ENCODE assay signal across 16 cellular contexts in genomic region chr16:50304467-50305440, GRCh38. TPM values are rescaled to one million over a fixed set of nuclear protein-coding genes. Genes with fewer than 3 reads are reported as not detected.
DNase-seq lines count a peak whose midpoint lies in the region; ATAC-seq and TF ChIP-seq lines count a peak whose summit lies in the region.
"Had no signal": no experiment of that assay in that cellular context is flagged by ENCODE, and none has a peak within 500 bp of the region (broad histone marks: within the 10 kb centered on the region; RNA-seq: fewer than 3 reads in every experiment).

No MANE protein-coding gene starts in this region.

- H3K27me3 ChIP-seq in heart right ventricle (no peaks in the 10 kb centered on the region), SJSA1 (replicated peaks) (no peaks in the 10 kb centered on the region)
- H3K27me3 ChIP-seq: breast epithelium had no signal

- DNase-seq in cardiac septum (ENCODE audit: low spot score) (peak; percentile 73), heart right ventricle (no peak), SJSA1 (ENCODE audit: low read depth in 1 of 2, low spot score in 2 of 2) (peak in 1 of 2 experiments; percentile 44), mesenteric fat pad (ENCODE audit: low spot score) (peak; percentile 89), ureter (ENCODE audit: low spot score) (peak; percentile 41)
- DNase-seq in stimulated activated naive CD4-positive, alpha-beta T cell (lab: John Stamatoyannopoulos, UW) = no peak
- DNase-seq: activated CD4-positive, alpha-beta memory T cell treated with anti-CD3 and anti-CD28 coated beads for 36 hours; C1 segment of cervical spinal cord; DMS53; naive B cell; NCI-H1694 treated with DMSO at 0.1 percent for 48 hours; NCI-H510A treated with DMSO at 0.1 percent for 48 hours had no signal

- H3K9me3 ChIP-seq in heart right ventricle (no peaks in the 10 kb centered on the region), SJSA1 (replicated peaks) (no peaks in the 10 kb centered on the region)
- H3K9me3 ChIP-seq: breast epithelium had no signal

- TF ChIP-seq CTCF in heart right ventricle (IDR thresholded peaks at IDR 0.05) = no peak

- peaks cover 0 to 8% (median 0%) of the 10 kb centered on the region in 9 donors for H3K4me1 ChIP-seq in heart right ventricle
- peaks cover 83% of the 10 kb centered on the region for H3K4me1 ChIP-seq in SJSA1 (replicated peaks)
- H3K4me1 ChIP-seq: breast epithelium had no signal

- ATAC-seq in heart right ventricle = no peak
- ATAC-seq in HG02588 (IDR thresholded peaks at IDR 0.05; ENCODE audit: unreplicated experiment) = no peak
- no peak for ATAC-seq in HG02852 (IDR thresholded peaks at IDR 0.05; ENCODE audit: unreplicated experiment)

- intact Hi-C loops in cardiac septum (cut with DNase I) = no loop called here
- intact Hi-C loops in heart right ventricle (cut with DNase I) = no loop called here

- 93% methylated on average over 25 of the region's 25 CpGs for WGBS in heart right ventricle, 2 donors

- H3K4me3 ChIP-seq in heart right ventricle (no peak overlapping the region), SJSA1 (peak overlapping the region; percentile 9)
- H3K4me3 ChIP-seq: breast epithelium, SK-N-MC had no signal

- H3K36me3 ChIP-seq in heart right ventricle (peaks cover 0 to 97% (median 0%) of the 10 kb centered on the region in 9 donors), SJSA1 (peaks cover 75% of the 10 kb centered on the region)
- H3K36me3 ChIP-seq: breast epithelium had no signal

- H3K27ac ChIP-seq in heart right ventricle = no peak overlapping the region
- peak overlapping the region; percentile 95 for H3K27ac ChIP-seq in SJSA1
- H3K27ac ChIP-seq: breast epithelium, SK-N-MC had no signal

RNA-seq across cellular contexts. Expression of gene ADCY7, which starts 38.4 kb away (rescaled TPM):
- total RNA-seq in cardiac septum (6.2 TPM), heart right ventricle (10 to 100 TPM in 2 of 10 donors, 1 to 10 TPM in 8; 2.2 to 25.5 (median 4.7) TPM), mesenteric fat pad (26.8 TPM), ureter (18.6 TPM)
- polyA plus RNA-seq in heart right ventricle = 1 to 10 TPM; 2.4 to 5.0 TPM
- total RNA-seq in SJSA1 (2014; rRNA removed; shearing (Covaris generic)) = 103 and 121 TPM in 2 replicates

Comparison
In these comparisons a context has a peak if more than half of its experiments do, and no peak if none do; other contexts are left out.
1. DNase-seq: peak in cardiac septum (single experiment), mesenteric fat pad (single experiment) and ureter (single experiment); none in heart right ventricle (0 of 2) and stimulated activated naive CD4-positive, alpha-beta T cell (0 of 6).